In genomic region chr5:10265245-10266109, GRCh38 we compare ENCODE assay signal across 21 cellular contexts. TPM values are rescaled to one million over a fixed set of nuclear protein-coding genes. Genes with fewer than 3 reads are reported as not detected.
DNase-seq lines count a peak whose midpoint lies in the region; ATAC-seq, FAIRE-seq and TF ChIP-seq lines count a peak whose summit lies in the region.
"Had no signal": no experiment of that assay in that cellular context is flagged by ENCODE, and none has a peak within 500 bp of the region (broad histone marks: within the 10 kb centered on the region; RNA-seq: fewer than 3 reads in every experiment).

No MANE protein-coding gene starts in this region.

- BruUV-seq in K562 (replicated peaks; lab: Mats Ljungman, UMichigan), result no TSS peak

- peaks cover 43% of the 10 kb centered on the region for H3F3A ChIP-seq in SK-N-SH (replicated peaks; ENCODE audit: insufficient read depth)

- CTCF ChIA-PET in SK-N-SH (lab: Yijun Ruan, JAX), result interaction anchor here (0.7 to 4.7 kb wide), 3 partner anchors 11 to 18 kb away, joined by 4 to 21 read pairs (median 4); no protein-coding TSS in a partner anchor
- CTCF ChIA-PET in K562 (lab: Yijun Ruan, JAX; ENCODE audit: low intra/inter-chr PET ratio), result no interaction called here
- CTCF ChIA-PET in CD4-positive, alpha-beta T cell (lab: Charles Lee), result interaction anchor here (2.0 kb wide), 1 partner anchor 19 kb away, joined by 5 read pairs; no protein-coding TSS in a partner anchor

- H3K9me2 ChIP-seq in SK-N-SH, result no peaks in the 10 kb centered on the region
- H3K9me2 ChIP-seq in Karpas-422 (replicated peaks; ENCODE audit: insufficient read depth, low read length), result no peaks in the 10 kb centered on the region

- TF ChIP-seq CTCF in SK-N-SH (IDR thresholded peaks at IDR 0.05) (no peak), K562 (IDR thresholded peaks at IDR 0.05 in 2 of 3, conservative IDR thresholded peaks at IDR 0.05 in 1 of 3; ENCODE audit: insufficient read depth in 2 of 3, low read depth in 1 of 3, low read length in 3 of 3) (no peak), gastrocnemius medialis (IDR thresholded peaks at IDR 0.05 in 4 of 5, conservative IDR thresholded peaks at IDR 0.05 in 1 of 5) (no peak), tibial nerve (IDR thresholded peaks at IDR 0.05) (no peak)
- TF ChIP-seq CTCF in CD4-positive, alpha-beta T cell (IDR thresholded peaks at IDR 0.05), result no peak

- H4K20me1 ChIP-seq in SK-N-SH (ENCODE audit: insufficient read depth) (0 out of 2 replicates have a peak, but pooled peaks cover 5% of the 10 kb centered on the region), Karpas-422 (ENCODE audit: insufficient read depth, low read depth, low read length) (peaks cover 14% of the 10 kb centered on the region), K562 (replicated peaks; ENCODE audit: control insufficient read depth, insufficient read depth, low read length) (peaks cover 13% of the 10 kb centered on the region; the same call in 1 of the 2 replicates)

- H3K27ac ChIP-seq in SK-N-SH (ENCODE audit: low read depth in 2 of 2, low read length in 1 of 2) (0 out of 4 replicates have a peak overlapping the region, but pooled peaks of 1 of the 2 experiments have one; percentile 5), Karpas-422 (ENCODE audit: low read length) (no peak overlapping the region), K562 (ENCODE audit: extremely low read depth, low read depth, low read length) (no peak overlapping the region), gastrocnemius medialis (peak overlapping the region; percentile 36 to 73 (median 70)), tibial nerve (no peak overlapping the region)
- no peak overlapping the region for H3K27ac ChIP-seq in CD4-positive, alpha-beta T cell (ENCODE audit: low read depth, low read length)
- H3K27ac ChIP-seq: 22Rv1, BLaER1, breast epithelium, dorsolateral prefrontal cortex had no signal

- ATAC-seq in SK-N-SH treated with all-trans-retinoic acid at 6 μM for 48 hours (no peak), K562 (peak; percentile 62), gastrocnemius medialis (no peak)
- no peak for ATAC-seq in CD4-positive, alpha-beta T cell (ENCODE audit: poor library complexity)
- ATAC-seq: esophagus mucosa had no signal

- no peak for FAIRE-seq in K562 (lab: Jason Lieb, UNC)

- H3K4me1 ChIP-seq in SK-N-SH (ENCODE audit: control insufficient read depth in 1 of 2, insufficient read depth in 2 of 2, low read depth in 1 of 2, low read length in 1 of 2) (no peaks in the 10 kb centered on the region), Karpas-422 (ENCODE audit: low read length) (no peaks in the 10 kb centered on the region), K562 (replicated peaks in 1 of 2; ENCODE audit: control insufficient read depth in 2 of 2, insufficient read depth in 2 of 2, low read length in 2 of 2) (peaks cover 0 to 17% of the 10 kb centered on the region in 2 experiments; a peak in 3 of 5 replicates), gastrocnemius medialis (peaks cover 4 to 7% of the 10 kb centered on the region in 2 donors), tibial nerve (no peaks in the 10 kb centered on the region)
- H3K4me1 ChIP-seq: BLaER1, breast epithelium had no signal

- H3K9me3 ChIP-seq in SK-N-SH, result no peaks in the 10 kb centered on the region
- H3K9me3 ChIP-seq in Karpas-422 (ENCODE audit: low read length), result no peaks in the 10 kb centered on the region
- H3K9me3 ChIP-seq in K562 (replicated peaks; ENCODE audit: control insufficient read depth, insufficient read depth, low read depth, low read length), result no peaks in the 10 kb centered on the region
- H3K9me3 ChIP-seq in gastrocnemius medialis, result no peaks in the 10 kb centered on the region
- no peaks in the 10 kb centered on the region for H3K9me3 ChIP-seq in tibial nerve
- no peaks in the 10 kb centered on the region for H3K9me3 ChIP-seq in CD4-positive, alpha-beta T cell (ENCODE audit: control insufficient read depth, low read length)
- H3K9me3 ChIP-seq: BLaER1, breast epithelium had no signal

- H2AFZ ChIP-seq in SK-N-SH (ENCODE audit: low read depth), result no peak overlapping the region
- H2AFZ ChIP-seq in Karpas-422 (ENCODE audit: low read length), result no peak overlapping the region
- no peak overlapping the region for H2AFZ ChIP-seq in K562 (ENCODE audit: low read depth, low read length)

- H3K36me3 ChIP-seq in SK-N-SH (replicated peaks in 1 of 2; ENCODE audit: control insufficient read depth in 1 of 2, insufficient read depth in 2 of 2, low read length in 1 of 2) (peaks cover 37 to 56% of the 10 kb centered on the region in 2 experiments), Karpas-422 (ENCODE audit: insufficient read depth, low read length) (peaks cover 43% of the 10 kb centered on the region), K562 (ENCODE audit: control insufficient read depth, insufficient read depth, low read length) (peaks cover 60% of the 10 kb centered on the region), gastrocnemius medialis (peaks cover 1 to 57% of the 10 kb centered on the region in 2 donors), tibial nerve (peaks cover 0 to 63% (median 17%) of the 10 kb centered on the region in 3 donors)

- H3K36me3 Mint-ChIP-seq in CD4-positive, alpha-beta T cell (ENCODE audit: low read depth), result peaks cover 56% of the 10 kb centered on the region

- H3K9me1 ChIP-seq in K562 (ENCODE audit: control insufficient read depth, insufficient read depth, low read length), result peaks cover 4% of the 10 kb centered on the region

- intact Hi-C loops in K562 (cut with micrococcal nuclease), result loop anchor here (5.0 kb wide), 1 partner anchor 172 kb away; no protein-coding TSS in a partner anchor
- intact Hi-C loops in gastrocnemius medialis (cut with DNase I; ENCODE audit: low total_unique reads), result no loop called here
- intact Hi-C loops in CD4-positive, alpha-beta T cell (cut with DNase I, micrococcal nuclease), result no loop called here

- H3K79me2 ChIP-seq in SK-N-SH (ENCODE audit: insufficient read depth) (no peaks in the 10 kb centered on the region), Karpas-422 (ENCODE audit: low read length) (no peaks in the 10 kb centered on the region), K562 (ENCODE audit: control insufficient read depth, insufficient read depth, low read length) (peaks cover 4% of the 10 kb centered on the region; the same call in 1 of the 3 replicates)

- H3K4me2 ChIP-seq in SK-N-SH (no peak overlapping the region), Karpas-422 (ENCODE audit: low read depth, low read length, poor library complexity, severe bottlenecking) (no peak overlapping the region), K562 (ENCODE audit: insufficient read depth, low read length) (no peak overlapping the region)
- H3K4me2 ChIP-seq: BLaER1 had no signal

- 65% methylated on average over 6 of the region's 6 CpGs for WGBS in SK-N-SH (ENCODE audit: low lambda C conversion rate)
- 56% methylated on average over 6 of the region's 6 CpGs for WGBS in K562 (ENCODE audit: insufficient coverage, low coverage, missing lambda C conversion rate)
- 63 to 67% methylated on average over 6 of the region's 6 CpGs for WGBS in tibial nerve, 2 donors

- H3K4me1 Mint-ChIP-seq in CD4-positive, alpha-beta T cell (ENCODE audit: low read depth), result no peaks in the 10 kb centered on the region
- H3K4me1 Mint-ChIP-seq: activated naive CD4-positive, alpha-beta T cell treated with anti-CD3 and anti-CD28 coated beads, Interleukin-2, amount 50 U/mL, for 24 hours; immature natural killer cell; naive B cell had no signal

- H3K9ac ChIP-seq in SK-N-SH (no peak overlapping the region), Karpas-422 (ENCODE audit: low read length) (no peak overlapping the region), K562 (ENCODE audit: insufficient read depth in 1 of 2, low read depth in 2 of 2, low read length in 2 of 2) (no peak overlapping the region)
- H3K9ac ChIP-seq: BLaER1 had no signal

- TF ChIP-seq RAD21 in SK-N-SH (IDR thresholded peaks at IDR 0.05; ENCODE audit: low read length), result no peak
- no peak for TF ChIP-seq RAD21 in K562 (CRISPR knock-in tag; conservative IDR thresholded peaks at IDR 0.05 in 1 of 2, IDR thresholded peaks at IDR 0.05 in 1 of 2)

- in situ Hi-C loops in K562 (cut with MboI) (no loop called here), gastrocnemius medialis (cut with MboI; ENCODE audit: low sequenced_read_pairs in 4 of 4) (loop anchor here in 1 of 4 donors (10.0 kb wide), 1 partner anchor 149 kb away; no protein-coding TSS in a partner anchor)

- TF ChIP-seq POLR2A in K562 (conservative IDR thresholded peaks at IDR 0.05), result peak; percentile 80
- no peak for TF ChIP-seq POLR2A in gastrocnemius medialis (IDR thresholded peaks at IDR 0.05)
- no peak for TF ChIP-seq POLR2A in tibial nerve (IDR thresholded peaks at IDR 0.05)

- H3K27me3 Mint-ChIP-seq in CD4-positive, alpha-beta T cell, result no peaks in the 10 kb centered on the region
- H3K27me3 Mint-ChIP-seq: activated naive CD4-positive, alpha-beta T cell treated with anti-CD3 and anti-CD28 coated beads, Interleukin-2, amount 50 U/mL, for 24 hours; naive B cell had no signal

- H3K9me3 Mint-ChIP-seq in CD4-positive, alpha-beta T cell, result no peaks in the 10 kb centered on the region
- H3K9me3 Mint-ChIP-seq: activated naive CD4-positive, alpha-beta T cell treated with anti-CD3 and anti-CD28 coated beads, Interleukin-2, amount 50 U/mL, for 24 hours; immature natural killer cell; naive B cell had no signal

- no peak for TF ChIP-seq EP300 in SK-N-SH (IDR thresholded peaks at IDR 0.05; ENCODE audit: borderline replicate concordance in 1 of 2, low read depth in 1 of 2, low read length in 1 of 2)
- TF ChIP-seq EP300 in K562 (IDR thresholded peaks at IDR 0.05; ENCODE audit: low read length), result no peak
- TF ChIP-seq EP300 in tibial nerve (IDR thresholded peaks at IDR 0.05), result no peak

- POLR2A ChIA-PET in SK-N-SH (lab: Yijun Ruan, JAX), result interaction anchor here (1.3 to 2.3 kb wide), 2 partner anchors 12 to 15 kb away, joined by 3 to 6 read pairs; partner anchors contain the start of genes ATPSCKMT and CCT5
- POLR2A ChIA-PET in K562 (lab: Yijun Ruan, JAX), result interaction anchor here (0.7 to 7.9 kb wide), 7 partner anchors 8 to 93 kb away, joined by 3 to 72 read pairs (median 4); partner anchors contain the start of genes ATPSCKMT, CCT5 and MARCHF6
- POLR2A ChIA-PET in CD4-positive, alpha-beta T cell (lab: Charles Lee), result no interaction called here

- DNase-seq in SK-N-SH (no peak), Karpas-422 (peak; percentile 46), K562 (ENCODE audit: extremely low read depth in 1 of 4, low spot score in 3 of 4) (no peak), gastrocnemius medialis (no peak), tibial nerve (ENCODE audit: low spot score in 2 of 2) (no peak)
- no peak for DNase-seq in CD4-positive, alpha-beta T cell
- DNase-seq in activated CD4-positive, alpha-beta T cell treated with anti-CD3 and anti-CD28 coated beads, Interleukin-2, amount 50 U/mL, for 1 hour, result no peak
- DNase-seq: activated CD4-positive, alpha-beta T cell treated with anti-CD3 and anti-CD28 coated beads for 1 hour; dorsolateral prefrontal cortex; immature natural killer cell; naive B cell; NCI-H1694 treated with DMSO at 0.1 percent for 48 hours; NCI-H226; T-helper 9 cell had no signal

- no peaks in the 10 kb centered on the region for H3K27me3 ChIP-seq in SK-N-SH (ENCODE audit: insufficient read depth)
- H3K27me3 ChIP-seq in Karpas-422 (ENCODE audit: low read length), result no peaks in the 10 kb centered on the region
- no peaks in the 10 kb centered on the region for H3K27me3 ChIP-seq in K562 (ENCODE audit: control insufficient read depth in 2 of 2, insufficient read depth in 2 of 2, low read length in 2 of 2)
- H3K27me3 ChIP-seq in gastrocnemius medialis, result no peaks in the 10 kb centered on the region
- no peaks in the 10 kb centered on the region for H3K27me3 ChIP-seq in tibial nerve
- H3K27me3 ChIP-seq in CD4-positive, alpha-beta T cell (ENCODE audit: control insufficient read depth, insufficient read depth, low read length), result peaks cover 3% of the 10 kb centered on the region
- H3K27me3 ChIP-seq: BLaER1, breast epithelium, dorsolateral prefrontal cortex had no signal

- H3K27ac Mint-ChIP-seq in CD4-positive, alpha-beta T cell, result no peak overlapping the region
- H3K27ac Mint-ChIP-seq: activated naive CD4-positive, alpha-beta T cell treated with anti-CD3 and anti-CD28 coated beads, Interleukin-2, amount 50 U/mL, for 24 hours; naive B cell had no signal

- no peak overlapping the region for H3K4me3 Mint-ChIP-seq in CD4-positive, alpha-beta T cell
- H3K4me3 Mint-ChIP-seq: activated naive CD4-positive, alpha-beta T cell treated with anti-CD3 and anti-CD28 coated beads, Interleukin-2, amount 50 U/mL, for 24 hours; immature natural killer cell; naive B cell had no signal

- H3K4me3 ChIP-seq in SK-N-SH (ENCODE audit: low read depth in 2 of 2, low read length in 1 of 2) (no peak overlapping the region), Karpas-422 (ENCODE audit: low read length) (no peak overlapping the region), K562 (no peak overlapping the region), gastrocnemius medialis (no peak overlapping the region), tibial nerve (no peak overlapping the region)
- H3K4me3 ChIP-seq: BLaER1, breast epithelium, dorsolateral prefrontal cortex had no signal

RNA-seq across cellular contexts. Expression of gene CCT5, which starts 15.4 kb away (rescaled TPM):
- polyA plus RNA-seq in SK-N-SH (2012; rRNA removed) (378 and 472 TPM in 2 replicates), K562 (2011; rRNA removed) (773 and 1,153 TPM in 2 replicates), K562 (2014; fragmentation: Illumina TruSeq; extraction: Trizol) (1,097 and 1,170 TPM in 2 replicates), K562 (2014; fragmentation: Nextera tagmentation; extraction: Ambion mirVana) (1,000 to 10,000 TPM in 1 of 2 experiments, 100 to 1,000 TPM in 1; 926 to 1,606 TPM), K562 (2014; rRNA removed) (798 and 941 TPM in 2 replicates)
- 485 and 492 TPM in 2 replicates for polyA plus RNA-seq in SK-N-SH (2012; cell fraction: cytosol; rRNA removed)
- polyA plus RNA-seq in SK-N-SH (2012; cell fraction: nucleus; rRNA removed), result 288 and 386 TPM in 2 replicates
- total RNA-seq in Karpas-422 (2014; rRNA removed; shearing (Covaris generic); ENCODE audit: low replicate concordance), result 319 and 381 TPM in 2 replicates
- 239 and 473 TPM in 2 replicates for total RNA-seq in K562 (2011; cell fraction: chromatin; rRNA removed; ENCODE audit: low replicate concordance)
- 160 and 181 TPM in 2 replicates for total RNA-seq in K562 (2011; cell fraction: nucleolus; rRNA removed)
- 271 and 310 TPM in 2 replicates for total RNA-seq in K562 (2011; cell fraction: nucleoplasm; rRNA removed)
- total RNA-seq in K562 (2014; rRNA removed) (1,056 and 1,105 TPM in 2 replicates), K562 (2014; rRNA removed; fragmentation: Illumina TruSeq; extraction: Trizol) (1,310 and 1,339 TPM in 2 replicates), K562 (2015; rRNA removed; fragmentation: Illumina TruSeq; extraction: Trizol) (1,290 and 1,307 TPM in 2 replicates), K562 (2021) (782 and 792 TPM in 2 replicates), gastrocnemius medialis (100 to 1,000 TPM; 201 to 329 (median 267) TPM), tibial nerve (100 to 1,000 TPM; 102 to 152 (median 120) TPM)
- 486 and 691 TPM in 2 replicates for polyA plus RNA-seq in K562 (2011; cell fraction: cytosol; rRNA removed)
- 304 and 417 TPM in 2 replicates for polyA plus RNA-seq in K562 (2011; cell fraction: nucleus; rRNA removed)
- polyA plus RNA-seq in K562 (2012), result 564 and 1,172 TPM in 2 replicates
- polyA minus RNA-seq in K562 (2011; rRNA and poly(A)+ RNA removed), result 2,049 and 2,472 TPM in 2 replicates
- 548 and 692 TPM in 2 replicates for polyA minus RNA-seq in K562 (2011; cell fraction: cytosol; rRNA and poly(A)+ RNA removed)
- polyA minus RNA-seq in K562 (2011; cell fraction: nucleus; rRNA and poly(A)+ RNA removed), result 155 and 246 TPM in 2 replicates
- total RNA-seq in CD4-positive, alpha-beta T cell, result 10 to 100 TPM; 27.4 to 32.0 TPM

RNA-seq across cellular contexts. Expression of gene ATPSCKMT, which starts 15.8 kb away (rescaled TPM):
- 16.6 and 31.9 TPM in 2 replicates for polyA plus RNA-seq in SK-N-SH (2012; rRNA removed)
- 27.1 and 31.5 TPM in 2 replicates for polyA plus RNA-seq in SK-N-SH (2012; cell fraction: cytosol; rRNA removed)
- polyA plus RNA-seq in SK-N-SH (2012; cell fraction: nucleus; rRNA removed), result 13.9 and 14.7 TPM in 2 replicates
- 4.4 and 13.5 TPM in 2 replicates for total RNA-seq in Karpas-422 (2014; rRNA removed; shearing (Covaris generic); ENCODE audit: low replicate concordance)
- total RNA-seq in K562 (2011; cell fraction: chromatin; rRNA removed; ENCODE audit: low replicate concordance), result 63.3 and 105 TPM in 2 replicates
- 33.5 and 38.3 TPM in 2 replicates for total RNA-seq in K562 (2011; cell fraction: nucleolus; rRNA removed)
- 54.5 and 67.1 TPM in 2 replicates for total RNA-seq in K562 (2011; cell fraction: nucleoplasm; rRNA removed)
- 26.2 and 30.2 TPM in 2 replicates for total RNA-seq in K562 (2014; rRNA removed)
- total RNA-seq in K562 (2014; rRNA removed; fragmentation: Illumina TruSeq; extraction: Trizol), result 44.4 and 46.2 TPM in 2 replicates
- 29.5 and 32.4 TPM in 2 replicates for total RNA-seq in K562 (2015; rRNA removed; fragmentation: Illumina TruSeq; extraction: Trizol)
- total RNA-seq in K562 (2021), result 29.1 and 32.2 TPM in 2 replicates
- polyA plus RNA-seq in K562 (2011; rRNA removed), result 32.1 and 46.8 TPM in 2 replicates
- 11.9 and 39.5 TPM in 2 replicates for polyA plus RNA-seq in K562 (2011; cell fraction: cytosol; rRNA removed)
- 38.0 and 40.7 TPM in 2 replicates for polyA plus RNA-seq in K562 (2011; cell fraction: nucleus; rRNA removed)
- 22.4 and 28.9 TPM in 2 replicates for polyA plus RNA-seq in K562 (2012)
- 36.9 and 41.1 TPM in 2 replicates for polyA plus RNA-seq in K562 (2014; fragmentation: Illumina TruSeq; extraction: Trizol)
- 10 to 100 TPM; 36.6 to 40.7 TPM for polyA plus RNA-seq in K562 (2014; fragmentation: Nextera tagmentation; extraction: Ambion mirVana)
- 28.3 and 38.4 TPM in 2 replicates for polyA plus RNA-seq in K562 (2014; rRNA removed)
- 48.5 and 54.2 TPM in 2 replicates for polyA minus RNA-seq in K562 (2011; rRNA and poly(A)+ RNA removed)
- polyA minus RNA-seq in K562 (2011; cell fraction: cytosol; rRNA and poly(A)+ RNA removed), result 10.5 and 16.6 TPM in 2 replicates
- polyA minus RNA-seq in K562 (2011; cell fraction: nucleus; rRNA and poly(A)+ RNA removed), result 20.2 and 38.1 TPM in 2 replicates
- 10 to 100 TPM in 2 of 4 donors, 1 to 10 TPM in 2; 9.2 to 18.2 (median 10.5) TPM for total RNA-seq in gastrocnemius medialis
- total RNA-seq in tibial nerve, result 10 to 100 TPM in 3 of 4 donors, 1 to 10 TPM in 1; 9.8 to 29.1 (median 15.4) TPM
- total RNA-seq in CD4-positive, alpha-beta T cell, result 1 to 10 TPM; 2.6 to 3.2 TPM

RNA-seq across cellular contexts. Expression of gene CMBL, which starts 42.2 kb away (rescaled TPM):
- polyA plus RNA-seq in SK-N-SH (2012; rRNA removed) (42.9 and 61.0 TPM in 2 replicates), K562 (2011; rRNA removed) (183 and 192 TPM in 2 replicates), K562 (2014; fragmentation: Illumina TruSeq; extraction: Trizol) (140 and 144 TPM in 2 replicates), K562 (2014; fragmentation: Nextera tagmentation; extraction: Ambion mirVana) (10 to 100 TPM; 53.4 to 71.1 TPM), K562 (2014; rRNA removed) (109 and 128 TPM in 2 replicates)
- polyA plus RNA-seq in SK-N-SH (2012; cell fraction: cytosol; rRNA removed), result 35.4 and 47.5 TPM in 2 replicates
- 15.4 and 21.3 TPM in 2 replicates for polyA plus RNA-seq in SK-N-SH (2012; cell fraction: nucleus; rRNA removed)
- not detected in 2 replicates for total RNA-seq in Karpas-422 (2014; rRNA removed; shearing (Covaris generic); ENCODE audit: low replicate concordance)
- 57.6 and 73.6 TPM in 2 replicates for total RNA-seq in K562 (2011; cell fraction: chromatin; rRNA removed; ENCODE audit: low replicate concordance)
- 41.8 and 51.0 TPM in 2 replicates for total RNA-seq in K562 (2011; cell fraction: nucleolus; rRNA removed)
- total RNA-seq in K562 (2011; cell fraction: nucleoplasm; rRNA removed), result 60.6 and 76.3 TPM in 2 replicates
- total RNA-seq in K562 (2014; rRNA removed) (22.6 and 30.0 TPM in 2 replicates), K562 (2014; rRNA removed; fragmentation: Illumina TruSeq; extraction: Trizol) (68.2 and 86.7 TPM in 2 replicates), K562 (2015; rRNA removed; fragmentation: Illumina TruSeq; extraction: Trizol) (54.7 and 55.5 TPM in 2 replicates), K562 (2021) (119 and 121 TPM in 2 replicates), gastrocnemius medialis (10 to 100 TPM in 3 of 4 donors, 1 to 10 TPM in 1; 7.8 to 46.7 (median 35.6) TPM), tibial nerve (1 to 10 TPM; 5.7 to 7.4 (median 6.6) TPM)
- polyA plus RNA-seq in K562 (2011; cell fraction: cytosol; rRNA removed), result 228 and 464 TPM in 2 replicates
- polyA plus RNA-seq in K562 (2011; cell fraction: nucleus; rRNA removed), result 27.2 and 28.4 TPM in 2 replicates
- polyA plus RNA-seq in K562 (2012), result 129 and 225 TPM in 2 replicates
- polyA minus RNA-seq in K562 (2011; rRNA and poly(A)+ RNA removed), result 176 TPM in 2 replicates
- 200 and 213 TPM in 2 replicates for polyA minus RNA-seq in K562 (2011; cell fraction: cytosol; rRNA and poly(A)+ RNA removed)
- 23.2 and 39.3 TPM in 2 replicates for polyA minus RNA-seq in K562 (2011; cell fraction: nucleus; rRNA and poly(A)+ RNA removed)
- total RNA-seq in CD4-positive, alpha-beta T cell, result under 1 TPM in 1 of 2 experiments, not detected in 1; 0.36 TPM
- total RNA-seq: SK-MEL-5 had no signal

Comparison
In these comparisons a context has a peak if more than half of its experiments do, and no peak if none do; other contexts are left out.
1. H3K27ac ChIP-seq: peak in gastrocnemius medialis (4 of 4); none in Karpas-422 (single experiment), K562 (single experiment), tibial nerve (0 of 4) and CD4-positive, alpha-beta T cell (single experiment).
2. Of the 27 proteins assayed by ChIP-seq in both K562 and SK-N-SH: peak only in K562: none; only in SK-N-SH: none; in both: POLR2AphosphoS5; in neither: 24; mixed calls (peak in some experiments, not most) for 2.